Comparison of ENCODE assay signal across 9 cellular contexts in genomic region chrX:155028749-155029360, GRCh38. TPM values are rescaled to one million over a fixed set of nuclear protein-coding genes. Genes with fewer than 3 reads are reported as not detected.
DNase-seq lines count a peak whose midpoint lies in the region; ATAC-seq, FAIRE-seq and TF ChIP-seq lines count a peak whose summit lies in the region.
"Had no signal": no experiment of that assay in that cellular context is flagged by ENCODE, and none has a peak within 500 bp of the region (broad histone marks: within the 10 kb centered on the region; RNA-seq: fewer than 3 reads in every experiment).

No MANE protein-coding gene starts in this region.

- no peak for ATAC-seq in HG02981 (IDR thresholded peaks at IDR 0.05; ENCODE audit: unreplicated experiment)

- H3K27ac ChIP-seq in endothelial cell of umbilical vein (ENCODE audit: insufficient read depth, low read depth, low read length) = no peak overlapping the region

- no peak overlapping the region for H3K4me3 ChIP-seq in endothelial cell of umbilical vein (replicated peaks in 1 of 3; ENCODE audit: insufficient read depth in 1 of 3, low read depth in 1 of 3, low read length in 3 of 3)
- no peak overlapping the region for H3K4me3 ChIP-seq in skeletal muscle satellite cell (ENCODE audit: low read length)

- H3K36me3 ChIP-seq in endothelial cell of umbilical vein (ENCODE audit: control insufficient read depth in 2 of 2, extremely low read depth in 1 of 2, insufficient read depth in 2 of 2, low read length in 2 of 2) (no peaks in the 10 kb centered on the region), skeletal muscle satellite cell (ENCODE audit: insufficient read depth, low read length) (no peaks in the 10 kb centered on the region)

- POLR2A ChIA-PET in endothelial cell of umbilical vein (lab: Charles Lee) = no interaction called here

- H3K27ac Mint-ChIP-seq in T-helper 1 cell treated with Interleukin-12 subunit alpha and Interleukin-12 subunit beta and Interleukin-4 antibody, amounts not matched to agents 30 μg/mL and 1 μg/mL, for 36 hours = peak overlapping the region; percentile 58

- dilution Hi-C loops in endothelial cell of umbilical vein (cut with MboI; ENCODE audit: extremely low pct_ligation_motif_present, low sequenced_read_pairs) = no loop called here

- CTCF ChIA-PET in endothelial cell of umbilical vein (lab: Charles Lee) = interaction anchor here (1.0 kb wide), 1 partner anchor 20 kb away, joined by 3 read pairs; no protein-coding TSS in a partner anchor

- peaks cover 13% of the 10 kb centered on the region for H3K4me1 Mint-ChIP-seq in T-helper 1 cell treated with Interleukin-12 subunit alpha and Interleukin-12 subunit beta and Interleukin-4 antibody, amounts not matched to agents 30 μg/mL and 1 μg/mL, for 36 hours (ENCODE audit: low read depth)

- DNase-seq in T-helper 1 cell (no peak), RPMI7951 (ENCODE audit: low read depth) (peak; percentile 9), endothelial cell of umbilical vein (ENCODE audit: low read depth, low spot score) (peak; percentile 5), hepatic stellate cell (ENCODE audit: low spot score) (no peak), AG20443 (ENCODE audit: low spot score) (no peak)

- no peak overlapping the region for H2AFZ ChIP-seq in endothelial cell of umbilical vein (ENCODE audit: low read depth, low read length)

- H3K9me3 ChIP-seq in endothelial cell of umbilical vein (replicated peaks; ENCODE audit: control insufficient read depth, insufficient read depth, low read length) = no peaks in the 10 kb centered on the region
- no peaks in the 10 kb centered on the region for H3K9me3 ChIP-seq in skeletal muscle satellite cell (replicated peaks; ENCODE audit: low read length)

- no peak overlapping the region for H3K4me3 Mint-ChIP-seq in T-helper 1 cell treated with Interleukin-12 subunit alpha and Interleukin-12 subunit beta and Interleukin-4 antibody, amounts not matched to agents 30 μg/mL and 1 μg/mL, for 36 hours

- no peak for TF ChIP-seq POLR2A in endothelial cell of umbilical vein (IDR thresholded peaks at IDR 0.05; ENCODE audit: low read depth, low read length)

- no peaks in the 10 kb centered on the region for H3K27me3 ChIP-seq in endothelial cell of umbilical vein (ENCODE audit: control insufficient read depth in 2 of 2, insufficient read depth in 2 of 2, low read length in 2 of 2)
- H3K27me3 ChIP-seq in skeletal muscle satellite cell (ENCODE audit: control insufficient read depth, insufficient read depth, low read length) = no peaks in the 10 kb centered on the region

- H3K9me1 ChIP-seq in endothelial cell of umbilical vein (replicated peaks; ENCODE audit: control insufficient read depth, extremely low read depth, insufficient read depth, low read length) = no peaks in the 10 kb centered on the region

- peaks cover 11% of the 10 kb centered on the region for H3K27me3 Mint-ChIP-seq in T-helper 1 cell treated with Interleukin-12 subunit alpha and Interleukin-12 subunit beta and Interleukin-4 antibody, amounts not matched to agents 30 μg/mL and 1 μg/mL, for 36 hours (ENCODE audit: low read depth)

- H3K79me2 ChIP-seq in endothelial cell of umbilical vein (ENCODE audit: control insufficient read depth, insufficient read depth, low read length) = peaks cover 10% of the 10 kb centered on the region

- H3K9me3 Mint-ChIP-seq in T-helper 1 cell treated with Interleukin-12 subunit alpha and Interleukin-12 subunit beta and Interleukin-4 antibody, amounts not matched to agents 30 μg/mL and 1 μg/mL, for 36 hours = no peaks in the 10 kb centered on the region

- no peak for TF ChIP-seq CTCF in endothelial cell of umbilical vein (IDR thresholded peaks at IDR 0.05; ENCODE audit: extremely low read depth in 1 of 2, insufficient read depth in 1 of 2, low read depth in 1 of 2, low read length in 2 of 2)

- H3K4me1 ChIP-seq in endothelial cell of umbilical vein (ENCODE audit: control insufficient read depth, extremely low read depth, insufficient read depth, low read length) (no peaks in the 10 kb centered on the region), skeletal muscle satellite cell (ENCODE audit: control insufficient read depth, insufficient read depth, low read length) (peaks cover 8% of the 10 kb centered on the region)

- no TSS peak for BruUV-seq in endothelial cell of umbilical vein (replicated peaks; lab: Mats Ljungman, UMichigan)

- H4K20me1 ChIP-seq in endothelial cell of umbilical vein (replicated peaks; ENCODE audit: control insufficient read depth, extremely low read depth, insufficient read depth, low read length) = no peaks in the 10 kb centered on the region

- H3K4me2 ChIP-seq in endothelial cell of umbilical vein (ENCODE audit: insufficient read depth, low read length) = no peak overlapping the region
- H3K4me2 ChIP-seq in skeletal muscle satellite cell (ENCODE audit: low read length) = peak overlapping the region; percentile 73

- H3K36me3 Mint-ChIP-seq in T-helper 1 cell treated with Interleukin-12 subunit alpha and Interleukin-12 subunit beta and Interleukin-4 antibody, amounts not matched to agents 30 μg/mL and 1 μg/mL, for 36 hours (ENCODE audit: low read depth) = no peaks in the 10 kb centered on the region

- intact Hi-C loops in endothelial cell of umbilical vein (cut with micrococcal nuclease) = loop anchor here (5.0 kb wide), 1 partner anchor 188 kb away; the partner anchor contains the start of gene VBP1

- no peak overlapping the region for H3K9ac ChIP-seq in endothelial cell of umbilical vein (replicated peaks; ENCODE audit: extremely low read depth, insufficient read depth, low read length)
- H3K9ac ChIP-seq in skeletal muscle satellite cell (ENCODE audit: low read depth, low read length) = no peak overlapping the region

- FAIRE-seq in endothelial cell of umbilical vein (lab: Jason Lieb, UNC) = no peak
- FAIRE-seq: A204.1 had no signal

RNA-seq across cellular contexts. Expression of gene FUNDC2, which starts 2.2 kb away (rescaled TPM):
- 57.1 and 71.6 TPM in 2 replicates for total RNA-seq in RPMI7951 (2014; rRNA removed; shearing (Covaris generic))
- 53.3 TPM in 2 replicates for total RNA-seq in endothelial cell of umbilical vein
- polyA plus RNA-seq in endothelial cell of umbilical vein = 65.6 and 80.8 TPM in 2 replicates
- polyA plus RNA-seq in endothelial cell of umbilical vein (2011; cell fraction: cytosol; rRNA removed) = 71.1 and 87.6 TPM in 2 replicates
- 34.6 and 36.1 TPM in 2 replicates for polyA plus RNA-seq in endothelial cell of umbilical vein (2011; cell fraction: nucleus; rRNA removed)
- 68.5 and 75.6 TPM in 2 replicates for polyA plus RNA-seq in endothelial cell of umbilical vein (2012)
- polyA minus RNA-seq in endothelial cell of umbilical vein = 28.9 and 47.9 TPM in 2 replicates
- 23.7 TPM for polyA minus RNA-seq in endothelial cell of umbilical vein (2011; cell fraction: cytosol; rRNA and poly(A)+ RNA removed)
- 17.1 and 21.3 TPM in 2 replicates for polyA minus RNA-seq in endothelial cell of umbilical vein (2011; cell fraction: nucleus; rRNA and poly(A)+ RNA removed)
- 31.2 and 42.6 TPM in 2 replicates for total RNA-seq in skeletal muscle satellite cell (2012; rRNA removed)

RNA-seq across cellular contexts. Expression of gene F8, which starts 6.3 kb away (rescaled TPM):
- total RNA-seq in RPMI7951 (2014; rRNA removed; shearing (Covaris generic)) = 0.98 and 1.9 TPM in 2 replicates
- total RNA-seq in endothelial cell of umbilical vein = 0.67 and 1.1 TPM in 2 replicates
- 0.53 and 0.62 TPM in 2 replicates for polyA plus RNA-seq in endothelial cell of umbilical vein
- polyA plus RNA-seq in endothelial cell of umbilical vein (2011; cell fraction: cytosol; rRNA removed) = 0.56 and 0.80 TPM in 2 replicates
- 0.36 and 0.55 TPM in 2 replicates for polyA plus RNA-seq in endothelial cell of umbilical vein (2011; cell fraction: nucleus; rRNA removed)
- polyA plus RNA-seq in endothelial cell of umbilical vein (2012) = 0.40 and 0.79 TPM in 2 replicates
- polyA minus RNA-seq in endothelial cell of umbilical vein = 1.0 and 1.2 TPM in 2 replicates
- polyA minus RNA-seq in endothelial cell of umbilical vein (2011; cell fraction: cytosol; rRNA and poly(A)+ RNA removed) = 1.4 TPM
- 0.72 and 1.5 TPM in 2 replicates for polyA minus RNA-seq in endothelial cell of umbilical vein (2011; cell fraction: nucleus; rRNA and poly(A)+ RNA removed)
- total RNA-seq in skeletal muscle satellite cell (2012; rRNA removed) = 3.9 and 4.3 TPM in 2 replicates

RNA-seq across cellular contexts. Expression of gene CMC4, which starts 42.1 kb away (rescaled TPM):
- total RNA-seq in RPMI7951 (2014; rRNA removed; shearing (Covaris generic)) = 22.7 and 23.6 TPM in 2 replicates
- 3.2 and 4.3 TPM in 2 replicates for total RNA-seq in endothelial cell of umbilical vein
- 6.7 and 8.2 TPM in 2 replicates for polyA plus RNA-seq in endothelial cell of umbilical vein
- polyA plus RNA-seq in endothelial cell of umbilical vein (2011; cell fraction: cytosol; rRNA removed) = 9.2 and 10.7 TPM in 2 replicates
- 5.9 and 7.1 TPM in 2 replicates for polyA plus RNA-seq in endothelial cell of umbilical vein (2011; cell fraction: nucleus; rRNA removed)
- 4.0 and 5.1 TPM in 2 replicates for polyA plus RNA-seq in endothelial cell of umbilical vein (2012)
- polyA minus RNA-seq in endothelial cell of umbilical vein = 0.87 and 1.7 TPM in 2 replicates
- 1.6 TPM for polyA minus RNA-seq in endothelial cell of umbilical vein (2011; cell fraction: cytosol; rRNA and poly(A)+ RNA removed)
- polyA minus RNA-seq in endothelial cell of umbilical vein (2011; cell fraction: nucleus; rRNA and poly(A)+ RNA removed) = 0.67 and 0.91 TPM in 2 replicates
- total RNA-seq in skeletal muscle satellite cell (2012; rRNA removed) = 7.9 and 12.9 TPM in 2 replicates

RNA-seq across cellular contexts. Expression of gene MTCP1, which starts 42.1 kb away (rescaled TPM):
- 2.3 TPM in 2 replicates for total RNA-seq in RPMI7951 (2014; rRNA removed; shearing (Covaris generic))
- 15.8 and 15.9 TPM in 2 replicates for total RNA-seq in endothelial cell of umbilical vein
- polyA plus RNA-seq in endothelial cell of umbilical vein = 1.8 and 3.1 TPM in 2 replicates
- 0.85 and 1.9 TPM in 2 replicates for polyA plus RNA-seq in endothelial cell of umbilical vein (2011; cell fraction: cytosol; rRNA removed)
- polyA plus RNA-seq in endothelial cell of umbilical vein (2011; cell fraction: nucleus; rRNA removed) = 11.1 and 13.4 TPM in 2 replicates
- polyA plus RNA-seq in endothelial cell of umbilical vein (2012) = 15.3 and 24.6 TPM in 2 replicates
- polyA minus RNA-seq in endothelial cell of umbilical vein = 1.5 and 2.2 TPM in 2 replicates
- 10.4 TPM for polyA minus RNA-seq in endothelial cell of umbilical vein (2011; cell fraction: cytosol; rRNA and poly(A)+ RNA removed)
- polyA minus RNA-seq in endothelial cell of umbilical vein (2011; cell fraction: nucleus; rRNA and poly(A)+ RNA removed) = 3.1 and 5.4 TPM in 2 replicates
- 9.4 and 16.2 TPM in 2 replicates for total RNA-seq in skeletal muscle satellite cell (2012; rRNA removed)

RNA-seq across cellular contexts. Expression of gene BRCC3, which starts 42.5 kb away (rescaled TPM):
- 9.3 and 12.9 TPM in 2 replicates for total RNA-seq in RPMI7951 (2014; rRNA removed; shearing (Covaris generic))
- 23.9 and 25.5 TPM in 2 replicates for total RNA-seq in endothelial cell of umbilical vein
- polyA plus RNA-seq in endothelial cell of umbilical vein = 9.7 and 12.4 TPM in 2 replicates
- 14.9 and 15.6 TPM in 2 replicates for polyA plus RNA-seq in endothelial cell of umbilical vein (2011; cell fraction: cytosol; rRNA removed)
- polyA plus RNA-seq in endothelial cell of umbilical vein (2011; cell fraction: nucleus; rRNA removed) = 8.1 and 12.5 TPM in 2 replicates
- polyA plus RNA-seq in endothelial cell of umbilical vein (2012) = 20.6 and 29.2 TPM in 2 replicates
- 20.7 and 28.9 TPM in 2 replicates for polyA minus RNA-seq in endothelial cell of umbilical vein
- polyA minus RNA-seq in endothelial cell of umbilical vein (2011; cell fraction: cytosol; rRNA and poly(A)+ RNA removed) = 30.3 TPM
- polyA minus RNA-seq in endothelial cell of umbilical vein (2011; cell fraction: nucleus; rRNA and poly(A)+ RNA removed) = 12.2 and 12.6 TPM in 2 replicates
- 13.5 and 15.2 TPM in 2 replicates for total RNA-seq in skeletal muscle satellite cell (2012; rRNA removed)

Comparison
In these comparisons a context has a peak if more than half of its experiments do, and no peak if none do; other contexts are left out.
1. DNase-seq: peak in RPMI7951 (single experiment) and endothelial cell of umbilical vein (single experiment); none in T-helper 1 cell (0 of 5), hepatic stellate cell (single experiment) and AG20443 (single experiment).